In genomic region chr2:120589782-120590608, GRCh38 we compare ENCODE assay signal across 1 cellular context.
TF ChIP-seq lines count a peak whose summit lies in the region.

No MANE protein-coding gene starts in this region.

TF ChIP-seq in WTC11, 78 proteins besides CTCF, POLR2A, EP300 and RAD21 (continued from another document):
- no peak for TF ChIP-seq ATF3 (CRISPR knock-in tag; conservative IDR thresholded peaks at IDR 0.05)
- no peak for TF ChIP-seq E2F4 (CRISPR knock-in tag; IDR thresholded peaks at IDR 0.05; ENCODE audit: borderline replicate concordance, low read depth)
- no peak for TF ChIP-seq ZBTB21 (CRISPR knock-in tag; IDR thresholded peaks at IDR 0.05; ENCODE audit: borderline replicate concordance)
- TF ChIP-seq SMAD3 (CRISPR knock-in tag; IDR thresholded peaks at IDR 0.05; ENCODE audit: borderline replicate concordance): no peak
- no peak for TF ChIP-seq OVOL2 (CRISPR knock-in tag; IDR thresholded peaks at IDR 0.05; ENCODE audit: borderline replicate concordance)
- no peak for TF ChIP-seq ZNF425 (CRISPR knock-in tag; conservative IDR thresholded peaks at IDR 0.05)
- no peak for TF ChIP-seq IRF1 (CRISPR knock-in tag; IDR thresholded peaks at IDR 0.05)
- TF ChIP-seq NFATC4 (CRISPR knock-in tag; IDR thresholded peaks at IDR 0.05): no peak
TF ChIP-seq in WTC11: peak in this region for 0.
